In the genomic region with DNA sequence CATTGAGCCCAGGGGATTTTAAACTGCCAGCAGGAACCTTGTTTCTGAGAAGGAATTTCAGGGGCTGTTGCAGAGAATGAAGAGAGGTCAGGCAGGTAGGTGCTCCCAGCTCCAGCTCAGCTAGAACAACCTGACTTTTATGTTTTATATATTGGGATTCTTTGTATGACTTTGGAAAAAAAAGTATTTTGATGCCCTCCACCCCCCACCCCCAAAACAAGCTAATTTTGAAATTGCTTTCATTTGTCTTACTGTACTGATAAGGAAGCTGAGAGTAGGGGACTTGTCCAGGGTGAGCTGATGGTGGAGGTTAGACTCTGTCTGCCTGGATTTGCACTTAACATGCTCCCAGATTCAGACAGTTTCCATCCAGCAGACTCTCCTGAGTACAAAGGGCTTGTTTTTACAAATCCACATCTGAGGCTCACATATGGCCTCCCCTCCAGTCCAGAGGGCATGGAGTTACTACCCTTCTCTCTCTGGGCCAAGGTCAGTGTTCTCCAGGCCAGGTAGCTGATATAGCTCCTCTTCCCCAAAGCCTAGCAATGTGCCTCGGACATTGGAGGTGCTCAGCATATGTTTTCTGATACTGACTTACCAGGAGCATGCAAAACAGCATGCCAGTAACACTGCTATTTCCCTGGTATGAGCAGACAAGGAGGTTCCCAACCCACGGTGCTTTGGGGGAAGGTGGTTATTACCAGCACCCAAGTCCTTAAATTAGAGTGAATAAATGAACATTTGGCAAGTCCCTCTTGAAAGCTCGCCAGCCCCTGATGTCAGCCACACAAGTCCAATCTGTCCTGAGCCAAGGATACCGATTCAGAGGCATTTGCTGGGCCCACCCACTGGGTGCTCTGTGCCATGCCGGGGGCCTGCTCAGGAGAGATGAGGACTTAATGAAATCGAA, we compare ENCODE assay signal across 1 cellular context.
TF ChIP-seq lines count a peak whose summit lies in the region.

No MANE protein-coding gene starts in this region.

TF ChIP-seq in HepG2, 621 proteins besides CTCF, POLR2A, EP300 and RAD21 (continued from another document and continues in another):
- TF ChIP-seq, protein P1, sequence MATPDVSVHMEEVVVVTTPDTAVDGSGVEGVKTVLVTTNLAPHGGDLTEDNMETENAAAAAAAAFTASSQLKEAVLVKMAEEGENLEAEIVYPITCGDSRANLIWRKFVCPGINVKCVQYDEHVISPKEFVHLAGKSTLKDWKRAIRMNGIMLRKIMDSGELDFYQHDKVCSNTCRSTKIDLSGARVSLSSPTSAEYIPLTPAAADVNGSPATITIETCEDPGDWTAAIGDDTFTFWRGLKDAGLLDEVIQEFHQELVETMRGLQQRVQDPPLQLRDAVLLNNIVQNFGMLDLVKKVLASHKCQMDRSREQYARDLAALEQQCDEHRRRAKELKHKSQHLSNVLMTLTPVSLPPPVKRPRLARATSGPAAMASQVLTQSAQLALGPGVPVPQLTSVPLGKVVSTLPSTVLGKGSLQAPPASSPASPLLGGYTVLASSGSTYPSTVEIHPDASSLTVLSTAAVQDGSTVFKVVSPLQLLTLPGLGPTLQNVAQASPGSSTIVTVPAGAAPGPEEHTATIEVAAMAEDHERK (CRISPR knock-in tag; IDR thresholded peaks at IDR 0.05; ENCODE audit: low read depth): no peak
- TF ChIP-seq KLF9 (CRISPR knock-in tag; IDR thresholded peaks at IDR 0.05; ENCODE audit: low read depth): 0 out of 2 replicates have a peak, but pooled peaks have one; percentile 12
- TF ChIP-seq ZNF772 (CRISPR knock-in tag; IDR thresholded peaks at IDR 0.05): 0 out of 2 replicates have a peak, but pooled peaks have one; percentile 50
- peak; percentile 54; the same call in 1 of the 2 replicates for TF ChIP-seq JUN (CRISPR knock-in tag; IDR thresholded peaks at IDR 0.05)
- peak; percentile 58; the same call in 1 of the 2 replicates for TF ChIP-seq ZSCAN29 (CRISPR knock-in tag; conservative IDR thresholded peaks at IDR 0.05)
- TF ChIP-seq ARNTL (CRISPR knock-in tag; IDR thresholded peaks at IDR 0.05): peak; percentile 65; the same call in 1 of the 2 replicates
- TF ChIP-seq ZEB1 (IDR thresholded peaks at IDR 0.05; ENCODE audit: insufficient replicate concordance, low read depth): peak; percentile 52
- TF ChIP-seq ZNF430 (CRISPR knock-in tag; IDR thresholded peaks at IDR 0.05): peak; percentile 36; the same call in 1 of the 2 replicates
- TF ChIP-seq, protein P2, sequence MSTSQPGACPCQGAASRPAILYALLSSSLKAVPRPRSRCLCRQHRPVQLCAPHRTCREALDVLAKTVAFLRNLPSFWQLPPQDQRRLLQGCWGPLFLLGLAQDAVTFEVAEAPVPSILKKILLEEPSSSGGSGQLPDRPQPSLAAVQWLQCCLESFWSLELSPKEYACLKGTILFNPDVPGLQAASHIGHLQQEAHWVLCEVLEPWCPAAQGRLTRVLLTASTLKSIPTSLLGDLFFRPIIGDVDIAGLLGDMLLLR (CRISPR knock-in tag; IDR thresholded peaks at IDR 0.05): 0 out of 2 replicates have a peak, but pooled peaks have one; percentile 31
- TF ChIP-seq, protein P3, sequence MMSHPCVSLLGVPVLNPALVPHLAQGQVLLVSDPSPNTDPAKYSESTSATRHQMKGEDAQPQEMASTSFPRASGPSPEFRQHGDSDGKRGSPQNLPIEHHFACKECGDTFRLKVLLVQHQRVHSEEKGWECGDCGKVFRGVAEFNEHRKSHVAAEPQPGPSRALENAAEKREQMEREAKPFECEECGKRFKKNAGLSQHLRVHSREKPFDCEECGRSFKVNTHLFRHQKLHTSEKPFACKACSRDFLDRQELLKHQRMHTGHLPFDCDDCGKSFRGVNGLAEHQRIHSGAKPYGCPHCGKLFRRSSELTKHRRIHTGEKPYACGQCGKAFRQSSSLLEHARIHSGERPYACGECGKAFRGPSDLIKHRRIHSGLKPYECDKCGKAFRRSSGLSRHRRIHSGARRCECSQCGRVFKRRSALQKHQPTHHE (CRISPR knock-in tag; IDR thresholded peaks at IDR 0.05; ENCODE audit: borderline replicate concordance): peak; percentile 80; the same call in 1 of the 2 replicates
- TF ChIP-seq CBX2 (IDR thresholded peaks at IDR 0.05; ENCODE audit: low read depth, low read length): no peak
- 0 out of 2 replicates have a peak, but pooled peaks have one; percentile 33 for TF ChIP-seq CBX2 (CRISPR knock-in tag; IDR thresholded peaks at IDR 0.05; ENCODE audit: low read depth)
- TF ChIP-seq ZFP41 (CRISPR knock-in tag; IDR thresholded peaks at IDR 0.05; ENCODE audit: borderline replicate concordance): peak; percentile 71; the same call in 1 of the 2 replicates
- TF ChIP-seq RARA (CRISPR knock-in tag; IDR thresholded peaks at IDR 0.05): peak; percentile 86
- TF ChIP-seq, protein P4, sequence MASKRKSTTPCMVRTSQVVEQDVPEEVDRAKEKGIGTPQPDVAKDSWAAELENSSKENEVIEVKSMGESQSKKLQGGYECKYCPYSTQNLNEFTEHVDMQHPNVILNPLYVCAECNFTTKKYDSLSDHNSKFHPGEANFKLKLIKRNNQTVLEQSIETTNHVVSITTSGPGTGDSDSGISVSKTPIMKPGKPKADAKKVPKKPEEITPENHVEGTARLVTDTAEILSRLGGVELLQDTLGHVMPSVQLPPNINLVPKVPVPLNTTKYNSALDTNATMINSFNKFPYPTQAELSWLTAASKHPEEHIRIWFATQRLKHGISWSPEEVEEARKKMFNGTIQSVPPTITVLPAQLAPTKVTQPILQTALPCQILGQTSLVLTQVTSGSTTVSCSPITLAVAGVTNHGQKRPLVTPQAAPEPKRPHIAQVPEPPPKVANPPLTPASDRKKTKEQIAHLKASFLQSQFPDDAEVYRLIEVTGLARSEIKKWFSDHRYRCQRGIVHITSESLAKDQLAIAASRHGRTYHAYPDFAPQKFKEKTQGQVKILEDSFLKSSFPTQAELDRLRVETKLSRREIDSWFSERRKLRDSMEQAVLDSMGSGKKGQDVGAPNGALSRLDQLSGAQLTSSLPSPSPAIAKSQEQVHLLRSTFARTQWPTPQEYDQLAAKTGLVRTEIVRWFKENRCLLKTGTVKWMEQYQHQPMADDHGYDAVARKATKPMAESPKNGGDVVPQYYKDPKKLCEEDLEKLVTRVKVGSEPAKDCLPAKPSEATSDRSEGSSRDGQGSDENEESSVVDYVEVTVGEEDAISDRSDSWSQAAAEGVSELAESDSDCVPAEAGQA (IDR thresholded peaks at IDR 0.05; ENCODE audit: low read depth): peak; percentile 55; the same call in 1 of the 2 replicates
- TF ChIP-seq, protein P4 (CRISPR knock-in tag; IDR thresholded peaks at IDR 0.05; ENCODE audit: borderline replicate concordance): no peak
- peak; percentile 64 for TF ChIP-seq HDAC1 (CRISPR knock-in tag; IDR thresholded peaks at IDR 0.05)
- TF ChIP-seq, protein P5, sequence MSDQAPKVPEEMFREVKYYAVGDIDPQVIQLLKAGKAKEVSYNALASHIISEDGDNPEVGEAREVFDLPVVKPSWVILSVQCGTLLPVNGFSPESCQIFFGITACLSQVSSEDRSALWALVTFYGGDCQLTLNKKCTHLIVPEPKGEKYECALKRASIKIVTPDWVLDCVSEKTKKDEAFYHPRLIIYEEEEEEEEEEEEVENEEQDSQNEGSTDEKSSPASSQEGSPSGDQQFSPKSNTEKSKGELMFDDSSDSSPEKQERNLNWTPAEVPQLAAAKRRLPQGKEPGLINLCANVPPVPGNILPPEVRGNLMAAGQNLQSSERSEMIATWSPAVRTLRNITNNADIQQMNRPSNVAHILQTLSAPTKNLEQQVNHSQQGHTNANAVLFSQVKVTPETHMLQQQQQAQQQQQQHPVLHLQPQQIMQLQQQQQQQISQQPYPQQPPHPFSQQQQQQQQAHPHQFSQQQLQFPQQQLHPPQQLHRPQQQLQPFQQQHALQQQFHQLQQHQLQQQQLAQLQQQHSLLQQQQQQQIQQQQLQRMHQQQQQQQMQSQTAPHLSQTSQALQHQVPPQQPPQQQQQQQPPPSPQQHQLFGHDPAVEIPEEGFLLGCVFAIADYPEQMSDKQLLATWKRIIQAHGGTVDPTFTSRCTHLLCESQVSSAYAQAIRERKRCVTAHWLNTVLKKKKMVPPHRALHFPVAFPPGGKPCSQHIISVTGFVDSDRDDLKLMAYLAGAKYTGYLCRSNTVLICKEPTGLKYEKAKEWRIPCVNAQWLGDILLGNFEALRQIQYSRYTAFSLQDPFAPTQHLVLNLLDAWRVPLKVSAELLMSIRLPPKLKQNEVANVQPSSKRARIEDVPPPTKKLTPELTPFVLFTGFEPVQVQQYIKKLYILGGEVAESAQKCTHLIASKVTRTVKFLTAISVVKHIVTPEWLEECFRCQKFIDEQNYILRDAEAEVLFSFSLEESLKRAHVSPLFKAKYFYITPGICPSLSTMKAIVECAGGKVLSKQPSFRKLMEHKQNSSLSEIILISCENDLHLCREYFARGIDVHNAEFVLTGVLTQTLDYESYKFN (CRISPR knock-in tag; conservative IDR thresholded peaks at IDR 0.05): peak; percentile 95
- no peak for TF ChIP-seq ZMYM4 (CRISPR knock-in tag; IDR thresholded peaks at IDR 0.05)
- TF ChIP-seq NCOR1 (IDR thresholded peaks at IDR 0.05; ENCODE audit: borderline replicate concordance, low read length): peak; percentile 84
- TF ChIP-seq, protein P6, sequence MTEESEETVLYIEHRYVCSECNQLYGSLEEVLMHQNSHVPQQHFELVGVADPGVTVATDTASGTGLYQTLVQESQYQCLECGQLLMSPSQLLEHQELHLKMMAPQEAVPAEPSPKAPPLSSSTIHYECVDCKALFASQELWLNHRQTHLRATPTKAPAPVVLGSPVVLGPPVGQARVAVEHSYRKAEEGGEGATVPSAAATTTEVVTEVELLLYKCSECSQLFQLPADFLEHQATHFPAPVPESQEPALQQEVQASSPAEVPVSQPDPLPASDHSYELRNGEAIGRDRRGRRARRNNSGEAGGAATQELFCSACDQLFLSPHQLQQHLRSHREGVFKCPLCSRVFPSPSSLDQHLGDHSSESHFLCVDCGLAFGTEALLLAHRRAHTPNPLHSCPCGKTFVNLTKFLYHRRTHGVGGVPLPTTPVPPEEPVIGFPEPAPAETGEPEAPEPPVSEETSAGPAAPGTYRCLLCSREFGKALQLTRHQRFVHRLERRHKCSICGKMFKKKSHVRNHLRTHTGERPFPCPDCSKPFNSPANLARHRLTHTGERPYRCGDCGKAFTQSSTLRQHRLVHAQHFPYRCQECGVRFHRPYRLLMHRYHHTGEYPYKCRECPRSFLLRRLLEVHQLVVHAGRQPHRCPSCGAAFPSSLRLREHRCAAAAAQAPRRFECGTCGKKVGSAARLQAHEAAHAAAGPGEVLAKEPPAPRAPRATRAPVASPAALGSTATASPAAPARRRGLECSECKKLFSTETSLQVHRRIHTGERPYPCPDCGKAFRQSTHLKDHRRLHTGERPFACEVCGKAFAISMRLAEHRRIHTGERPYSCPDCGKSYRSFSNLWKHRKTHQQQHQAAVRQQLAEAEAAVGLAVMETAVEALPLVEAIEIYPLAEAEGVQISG (CRISPR knock-in tag; IDR thresholded peaks at IDR 0.05): peak; percentile 68
- no peak for TF ChIP-seq ZNF713 (CRISPR knock-in tag; IDR thresholded peaks at IDR 0.05)
- TF ChIP-seq TSC22D2 (CRISPR knock-in tag; IDR thresholded peaks at IDR 0.05; ENCODE audit: borderline replicate concordance): no peak
- peak; percentile 58; the same call in 1 of the 2 replicates for TF ChIP-seq HIVEP1 (CRISPR knock-in tag; IDR thresholded peaks at IDR 0.05)
- TF ChIP-seq SOX6 (IDR thresholded peaks at IDR 0.05): no peak
- peak; percentile 84 for TF ChIP-seq SOX6 (CRISPR knock-in tag; IDR thresholded peaks at IDR 0.05)
- peak; percentile 98 for TF ChIP-seq HNF4A (CRISPR knock-in tag; IDR thresholded peaks at IDR 0.05)
- peak; percentile 56 for TF ChIP-seq XRCC5 (optimal IDR thresholded peaks at IDR 0.05; ENCODE audit: low read length)
- TF ChIP-seq, protein P7, sequence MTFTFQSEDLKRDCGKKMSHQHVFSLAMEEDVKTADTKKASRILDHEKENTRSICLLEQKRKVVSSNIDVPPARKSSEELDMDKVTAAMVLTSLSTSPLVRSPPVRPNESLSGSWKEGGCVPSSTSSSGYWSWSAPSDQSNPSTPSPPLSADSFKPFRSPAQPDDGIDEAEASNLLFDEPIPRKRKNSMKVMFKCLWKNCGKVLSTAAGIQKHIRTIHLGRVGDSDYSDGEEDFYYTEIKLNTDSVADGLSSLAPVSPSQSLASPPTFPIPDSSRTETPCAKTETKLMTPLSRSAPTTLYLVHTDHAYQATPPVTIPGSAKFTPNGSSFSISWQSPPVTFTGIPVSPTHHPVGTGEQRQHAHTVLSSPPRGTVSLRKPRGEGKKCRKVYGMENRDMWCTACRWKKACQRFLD (CRISPR knock-in tag; IDR thresholded peaks at IDR 0.05; ENCODE audit: borderline replicate concordance): 0 out of 2 replicates have a peak, but pooled peaks have one; percentile 36
- TF ChIP-seq NR2F1 (CRISPR knock-in tag; IDR thresholded peaks at IDR 0.05): peak in 1 of 2 experiments; percentile 71; a peak in 1 of 4 replicates
- TF ChIP-seq GATA4 (IDR thresholded peaks at IDR 0.05; ENCODE audit: borderline replicate concordance, low read depth): peak; percentile 52; the same call in 1 of the 2 replicates
- TF ChIP-seq NAIF1 (CRISPR knock-in tag; IDR thresholded peaks at IDR 0.05; ENCODE audit: borderline replicate concordance): 0 out of 2 replicates have a peak, but pooled peaks have one; percentile 69
- TF ChIP-seq, protein P8, sequence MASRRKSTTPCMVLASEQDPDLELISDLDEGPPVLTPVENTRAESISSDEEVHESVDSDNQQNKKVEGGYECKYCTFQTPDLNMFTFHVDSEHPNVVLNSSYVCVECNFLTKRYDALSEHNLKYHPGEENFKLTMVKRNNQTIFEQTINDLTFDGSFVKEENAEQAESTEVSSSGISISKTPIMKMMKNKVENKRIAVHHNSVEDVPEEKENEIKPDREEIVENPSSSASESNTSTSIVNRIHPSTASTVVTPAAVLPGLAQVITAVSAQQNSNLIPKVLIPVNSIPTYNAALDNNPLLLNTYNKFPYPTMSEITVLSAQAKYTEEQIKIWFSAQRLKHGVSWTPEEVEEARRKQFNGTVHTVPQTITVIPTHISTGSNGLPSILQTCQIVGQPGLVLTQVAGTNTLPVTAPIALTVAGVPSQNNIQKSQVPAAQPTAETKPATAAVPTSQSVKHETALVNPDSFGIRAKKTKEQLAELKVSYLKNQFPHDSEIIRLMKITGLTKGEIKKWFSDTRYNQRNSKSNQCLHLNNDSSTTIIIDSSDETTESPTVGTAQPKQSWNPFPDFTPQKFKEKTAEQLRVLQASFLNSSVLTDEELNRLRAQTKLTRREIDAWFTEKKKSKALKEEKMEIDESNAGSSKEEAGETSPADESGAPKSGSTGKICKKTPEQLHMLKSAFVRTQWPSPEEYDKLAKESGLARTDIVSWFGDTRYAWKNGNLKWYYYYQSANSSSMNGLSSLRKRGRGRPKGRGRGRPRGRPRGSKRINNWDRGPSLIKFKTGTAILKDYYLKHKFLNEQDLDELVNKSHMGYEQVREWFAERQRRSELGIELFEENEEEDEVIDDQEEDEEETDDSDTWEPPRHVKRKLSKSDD (CRISPR knock-in tag; IDR thresholded peaks at IDR 0.05; ENCODE audit: low read depth): peak; percentile 64; the same call in 1 of the 2 replicates
